8 cellular contexts compared by ENCODE assay signal in the genomic region with DNA sequence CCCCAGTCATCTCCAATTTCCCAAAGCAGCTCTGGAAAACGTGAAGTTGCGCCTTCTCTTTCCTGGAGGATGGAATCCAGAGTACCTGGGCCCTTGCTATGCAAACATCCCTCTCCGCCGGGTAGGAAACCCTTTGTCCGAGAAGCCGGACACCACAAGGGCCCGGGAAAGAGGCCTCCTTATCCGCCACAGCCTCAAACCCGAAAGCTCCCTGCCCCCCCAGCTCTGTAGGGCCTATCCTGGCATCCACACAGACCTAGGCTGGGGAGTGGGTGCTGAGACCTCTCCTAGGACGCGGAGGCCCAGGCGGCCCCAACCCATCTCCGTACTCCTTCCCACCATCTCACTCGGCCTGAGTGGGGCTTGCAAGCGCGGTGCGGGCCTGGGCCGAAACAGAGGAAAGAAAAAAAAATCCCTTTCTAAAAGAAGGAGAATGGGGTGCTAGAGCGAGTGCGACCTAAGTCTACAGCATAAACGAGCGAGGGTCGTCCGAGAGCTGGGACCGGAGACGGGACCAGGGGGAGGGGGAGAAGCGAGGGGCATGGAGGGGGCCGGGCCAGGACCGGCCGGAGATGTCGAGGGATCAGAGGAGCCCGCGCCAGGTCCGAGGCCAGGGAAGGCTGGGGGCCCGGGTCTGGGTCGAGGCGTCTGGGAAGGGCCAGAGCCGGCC. TPM values are rescaled to one million over a fixed set of nuclear protein-coding genes. Genes with fewer than 3 reads are reported as not detected.
A peak's percentile ranks its signal among the peaks of the same experiment; 100 is the strongest.
DNase-seq lines count a peak whose midpoint lies in the region; ATAC-seq and TF ChIP-seq lines count a peak whose summit lies in the region.

No MANE protein-coding gene starts in this region.

- peak overlapping the region; percentile 95 for H3K27ac Mint-ChIP-seq in activated naive CD4-positive, alpha-beta T cell treated with anti-CD3 and anti-CD28 coated beads for 36 hours

- H3K9me3 Mint-ChIP-seq in activated naive CD4-positive, alpha-beta T cell treated with anti-CD3 and anti-CD28 coated beads for 36 hours = no peaks in the 10 kb centered on the region

- H4K20me1 ChIP-seq in osteoblast (ENCODE audit: insufficient read depth, low read length) = peaks cover 45% of the 10 kb centered on the region

- TF ChIP-seq CTCF in osteoblast (IDR thresholded peaks at IDR 0.05; ENCODE audit: extremely low read depth, low read depth, low read length) = no peak

- ATAC-seq in GM21723 (IDR thresholded peaks at IDR 0.05; ENCODE audit: unreplicated experiment) (peak; percentile 14), GM18868 (IDR thresholded peaks at IDR 0.05; ENCODE audit: unreplicated experiment) (no peak)

- peak overlapping the region; percentile 84 for H3K4me3 ChIP-seq in osteoblast (ENCODE audit: insufficient read depth, low read length)

- peaks cover 53% of the 10 kb centered on the region for H3K4me1 Mint-ChIP-seq in activated naive CD4-positive, alpha-beta T cell treated with anti-CD3 and anti-CD28 coated beads for 36 hours (ENCODE audit: low read depth)

- peak overlapping the region; percentile 91 for H3K27ac ChIP-seq in osteoblast (ENCODE audit: low read depth, low read length)

- DNase-seq in COR-L47 (lab: John Stamatoyannopoulos, UW) (peak; percentile 15), NCI-H69 (lab: John Stamatoyannopoulos, UW) (peak; percentile 65), glomerular visceral epithelial cell (ENCODE audit: extremely low spot score) (peak; percentile 20), osteoblast (ENCODE audit: insufficient read length, low spot score, missing footprints) (peak; percentile 44), KG1 (lab: John Stamatoyannopoulos, UW) (no peak)
- peak; percentile 29 for DNase-seq in activated naive CD4-positive, alpha-beta T cell treated with anti-CD3 and anti-CD28 coated beads for 36 hours

- peaks cover 53% of the 10 kb centered on the region for H3K4me1 ChIP-seq in osteoblast (ENCODE audit: insufficient read depth, low read length)

- H3K79me2 ChIP-seq in osteoblast (ENCODE audit: insufficient read depth, low read length) = peaks cover 60% of the 10 kb centered on the region

- no peaks in the 10 kb centered on the region for H3K9me3 ChIP-seq in osteoblast (ENCODE audit: low read depth, low read length)

- CTCF ChIA-PET in activated naive CD4-positive, alpha-beta T cell treated with anti-CD3 and anti-CD28 coated beads for 36 hours (lab: Charles Lee) = interaction anchor here (0.6 to 6.3 kb wide), 12 partner anchors 9 to 277 kb away, joined by 3 to 61 read pairs (median 4); partner anchors contain the start of genes STK10 and UBTD2

- no peaks in the 10 kb centered on the region for H3K27me3 ChIP-seq in osteoblast (ENCODE audit: insufficient read depth, low read length)

- intact Hi-C loops in activated naive CD4-positive, alpha-beta T cell treated with anti-CD3 and anti-CD28 coated beads for 36 hours (cut with micrococcal nuclease) = loop anchor here (1.0 to 5.0 kb wide), 12 partner anchors 17 to 1674 kb away; partner anchors contain the start of genes NPM1, STK10 and UBTD2

- H2AFZ ChIP-seq in osteoblast (ENCODE audit: low read length) = peak overlapping the region; percentile 61

- H3K4me3 Mint-ChIP-seq in activated naive CD4-positive, alpha-beta T cell treated with anti-CD3 and anti-CD28 coated beads for 36 hours = peak overlapping the region; percentile 96

- peaks cover 6% of the 10 kb centered on the region for H3K36me3 Mint-ChIP-seq in activated naive CD4-positive, alpha-beta T cell treated with anti-CD3 and anti-CD28 coated beads for 36 hours (ENCODE audit: low read depth)

- H3K27me3 Mint-ChIP-seq in activated naive CD4-positive, alpha-beta T cell treated with anti-CD3 and anti-CD28 coated beads for 36 hours (ENCODE audit: low read depth) = no peaks in the 10 kb centered on the region

- no peaks in the 10 kb centered on the region for H3K36me3 ChIP-seq in osteoblast (ENCODE audit: insufficient read depth, low read length)

- H3K4me2 ChIP-seq in osteoblast (ENCODE audit: insufficient read depth, low read length) = peak overlapping the region; percentile 94

RNA-seq across cellular contexts. Expression of gene FBXW11, which starts 0.6 kb away (rescaled TPM):
- 10 to 100 TPM; 32.8 to 35.5 TPM for total RNA-seq in activated naive CD4-positive, alpha-beta T cell treated with anti-CD3 and anti-CD28 coated beads for 36 hours
- 72.5 and 76.7 TPM in 2 replicates for total RNA-seq in osteoblast
